Comparison of ENCODE assay signal across 1 cellular context in genomic region chr13:47990427-47990826, GRCh38.
TF ChIP-seq lines count a peak whose summit lies in the region.

No MANE protein-coding gene starts in this region.

TF ChIP-seq in HepG2, 621 proteins besides CTCF, POLR2A, EP300 and RAD21:
- TF ChIP-seq NR2F2 (IDR thresholded peaks at IDR 0.05; ENCODE audit: borderline replicate concordance, low read depth) (no peak), RNF2 (conservative IDR thresholded peaks at IDR 0.05; ENCODE audit: low read depth) (no peak)
